ENCODE assay signal across 1 cellular context in the genomic region with DNA sequence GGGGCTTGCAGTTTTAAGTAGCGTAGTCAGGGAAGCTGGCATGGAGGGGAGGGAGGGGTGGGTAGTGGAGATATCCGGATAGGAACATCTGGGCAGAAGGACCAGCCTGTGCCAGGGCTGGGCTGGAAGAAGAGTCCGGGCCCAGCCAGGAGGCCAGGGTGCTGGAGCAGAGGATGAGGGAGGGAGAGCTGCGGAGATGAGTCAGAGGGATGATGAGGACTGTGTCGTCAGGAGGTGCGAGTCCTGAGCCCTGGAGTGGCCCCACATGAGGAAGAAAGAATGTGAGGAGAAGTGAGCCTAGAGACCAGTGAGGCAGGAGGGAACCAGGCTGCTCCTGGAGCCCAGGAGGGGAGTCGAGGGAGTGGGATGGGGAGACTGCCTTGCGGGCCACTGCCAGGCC.
TF ChIP-seq lines count a peak whose summit lies in the region.

No MANE protein-coding gene starts in this region.

TF ChIP-seq in GM23338, 12 proteins besides CTCF, POLR2A, EP300 and RAD21 (continued from another document):
- TF ChIP-seq REST (IDR thresholded peaks at IDR 0.05; ENCODE audit: unreplicated experiment) (no peak), CREB1 (CRISPR knock-in tag; IDR thresholded peaks at IDR 0.05; ENCODE audit: low read depth) (no peak), EZH2phosphoT487 (IDR thresholded peaks at IDR 0.05; ENCODE audit: unreplicated experiment) (no peak), ETS1 (IDR thresholded peaks at IDR 0.05) (no peak), JUNB (IDR thresholded peaks at IDR 0.05; ENCODE audit: unreplicated experiment) (no peak)
